27 cellular contexts compared by ENCODE assay signal in the genomic region with DNA sequence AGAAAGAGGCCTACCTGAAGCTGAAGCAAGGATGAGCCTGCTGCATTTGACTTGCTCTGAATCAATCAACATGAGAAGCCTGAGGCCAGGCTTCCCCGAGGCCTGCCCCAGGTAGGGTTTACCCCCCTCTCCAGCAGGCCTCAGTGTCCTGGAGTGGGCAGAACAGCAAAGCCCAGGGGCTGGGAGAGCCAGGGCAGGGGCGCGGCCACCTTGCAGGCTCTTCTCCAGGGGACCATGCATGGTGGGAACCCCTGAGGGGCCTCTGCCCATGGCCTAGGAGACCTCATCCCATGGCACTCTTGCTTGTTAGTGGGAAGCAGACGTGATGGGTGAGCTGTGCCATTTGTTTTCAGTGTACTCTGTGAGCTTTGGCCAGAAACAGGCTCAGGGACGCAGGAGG. TPM values are rescaled to one million over a fixed set of nuclear protein-coding genes. Genes with fewer than 3 reads are reported as not detected.
"Had no signal": no experiment of that assay in that cellular context is flagged by ENCODE, and none has a peak within 500 bp of the region (broad histone marks: within the 10 kb centered on the region; RNA-seq: fewer than 3 reads in every experiment).

No MANE protein-coding gene starts in this region.

- H3K27ac ChIP-seq: epithelial cell of prostate, heart left ventricle, stomach, suprapubic skin, tibial nerve had no signal

- H3K27me3 ChIP-seq: heart left ventricle, stomach, suprapubic skin, tibial nerve had no signal

- H3K9me3 ChIP-seq: heart left ventricle, stomach, suprapubic skin, tibial nerve had no signal

- ATAC-seq: heart left ventricle; left ventricle myocardium superior; sciatic nerve; stimulated activated memory B cell treated with anti-CD40 and anti-IgM and Interleukin-4, amounts not matched to agents 10 μg/mL and 1 μg/mL and 100 μg/mL, for 72 hours had no signal

- FAIRE-seq: islet of Langerhans, small intestine, urothelium cell line had no signal

- H3K36me3 ChIP-seq: heart left ventricle, stomach, suprapubic skin, tibial nerve had no signal

- DNase-seq: activated CD4-positive, alpha-beta T cell treated with anti-CD3 and anti-CD28 coated beads for 4 hours; activated CD4-positive, alpha-beta T cell treated with anti-CD3 and anti-CD28 coated beads, Interleukin-2, amount 50 U/mL, for 48 hours; activated CD4-positive, CD25-positive, alpha-beta regulatory T cell; activated effector memory CD4-positive, alpha-beta T cell treated with anti-CD3 and anti-CD28 coated beads, Interleukin-2, amount 50 U/mL, for 16 hours; activated naive CD4-positive, alpha-beta T cell treated with anti-CD3 and anti-CD28 coated beads, Interleukin-2, amount 10 ng/mL, durations not matched to agents 7 days and 5 days; activated T-cell treated with anti-CD3 and anti-CD28 coated beads, Interleukin-2, amount 50 U/mL, for 48 hours; heart left ventricle; left ventricle myocardium superior; small intestine; stimulated activated CD4-positive, alpha-beta T cell treated with anti-CD3 and anti-CD28 coated beads, Interleukin-15, amount 100 ng/mL, for 24 hours; stomach; T1000 had no signal

- H3K4me3 ChIP-seq: heart left ventricle, stomach, suprapubic skin, tibial nerve had no signal

RNA-seq across cellular contexts. Expression of gene WDR88, which starts 42.3 kb away (rescaled TPM):
- total RNA-seq: cerebellum, fibroblast of villous mesenchyme, left ventricle myocardium superior, mononuclear cell, myocyte, osteoblast, posterior vena cava, renal cortical epithelial cell, sciatic nerve, stomach, suprapubic skin, tibial nerve had no signal
- polyA plus RNA-seq: heart left ventricle, small intestine, stomach had no signal

RNA-seq across cellular contexts. Expression of gene SLC7A10, which starts 51.5 kb away (rescaled TPM):
- total RNA-seq: fibroblast of villous mesenchyme, left ventricle myocardium superior, mononuclear cell, myocyte, osteoblast, posterior vena cava, renal cortical epithelial cell had no signal
- polyA plus RNA-seq: neural cell, stomach had no signal
